ENCODE assay signal across 1 cellular context in the genomic region with DNA sequence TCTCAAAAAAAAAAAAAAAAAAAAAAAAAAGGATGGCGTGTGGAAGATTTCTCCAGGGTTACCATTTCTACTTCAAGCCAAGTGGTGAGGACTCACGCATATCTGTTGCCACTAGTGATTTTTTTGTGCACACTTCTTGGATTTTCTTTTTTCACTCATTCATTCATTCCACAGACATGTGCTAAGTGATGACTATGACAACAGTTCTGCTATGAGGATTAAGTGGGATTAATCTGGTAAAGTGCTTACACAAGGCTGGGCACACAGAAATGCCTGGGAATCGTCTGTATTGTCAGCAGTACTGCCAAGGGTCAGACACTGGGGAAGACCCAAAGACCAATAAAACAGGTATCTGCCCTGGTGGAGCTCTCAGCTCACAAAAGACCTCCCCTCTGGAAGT.
TF ChIP-seq lines count a peak whose summit lies in the region.

No MANE protein-coding gene starts in this region.

TF ChIP-seq in SK-N-SH treated with all-trans-retinoic acid at 6 μM for 48 hours, 23 proteins besides CTCF, POLR2A, EP300 and RAD21 (continued from another document):
- TF ChIP-seq, protein P1, sequence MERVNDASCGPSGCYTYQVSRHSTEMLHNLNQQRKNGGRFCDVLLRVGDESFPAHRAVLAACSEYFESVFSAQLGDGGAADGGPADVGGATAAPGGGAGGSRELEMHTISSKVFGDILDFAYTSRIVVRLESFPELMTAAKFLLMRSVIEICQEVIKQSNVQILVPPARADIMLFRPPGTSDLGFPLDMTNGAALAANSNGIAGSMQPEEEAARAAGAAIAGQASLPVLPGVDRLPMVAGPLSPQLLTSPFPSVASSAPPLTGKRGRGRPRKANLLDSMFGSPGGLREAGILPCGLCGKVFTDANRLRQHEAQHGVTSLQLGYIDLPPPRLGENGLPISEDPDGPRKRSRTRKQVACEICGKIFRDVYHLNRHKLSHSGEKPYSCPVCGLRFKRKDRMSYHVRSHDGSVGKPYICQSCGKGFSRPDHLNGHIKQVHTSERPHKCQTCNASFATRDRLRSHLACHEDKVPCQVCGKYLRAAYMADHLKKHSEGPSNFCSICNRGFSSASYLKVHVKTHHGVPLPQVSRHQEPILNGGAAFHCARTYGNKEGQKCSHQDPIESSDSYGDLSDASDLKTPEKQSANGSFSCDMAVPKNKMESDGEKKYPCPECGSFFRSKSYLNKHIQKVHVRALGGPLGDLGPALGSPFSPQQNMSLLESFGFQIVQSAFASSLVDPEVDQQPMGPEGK (CRISPR knock-in tag; IDR thresholded peaks at IDR 0.05; ENCODE audit: borderline replicate concordance) = no peak
- TF ChIP-seq RARB (CRISPR knock-in tag; IDR thresholded peaks at IDR 0.05) = no peak
- no peak for TF ChIP-seq ISL1 (CRISPR knock-in tag; IDR thresholded peaks at IDR 0.05)
- TF ChIP-seq OSR1 (CRISPR knock-in tag; IDR thresholded peaks at IDR 0.05) = no peak
- TF ChIP-seq ARNTL (CRISPR knock-in tag; IDR thresholded peaks at IDR 0.05; ENCODE audit: borderline replicate concordance, low read depth) = no peak
- TF ChIP-seq ZFP30 (CRISPR knock-in tag; IDR thresholded peaks at IDR 0.05) = no peak
